8 cellular contexts compared by ENCODE assay signal in the genomic region with DNA sequence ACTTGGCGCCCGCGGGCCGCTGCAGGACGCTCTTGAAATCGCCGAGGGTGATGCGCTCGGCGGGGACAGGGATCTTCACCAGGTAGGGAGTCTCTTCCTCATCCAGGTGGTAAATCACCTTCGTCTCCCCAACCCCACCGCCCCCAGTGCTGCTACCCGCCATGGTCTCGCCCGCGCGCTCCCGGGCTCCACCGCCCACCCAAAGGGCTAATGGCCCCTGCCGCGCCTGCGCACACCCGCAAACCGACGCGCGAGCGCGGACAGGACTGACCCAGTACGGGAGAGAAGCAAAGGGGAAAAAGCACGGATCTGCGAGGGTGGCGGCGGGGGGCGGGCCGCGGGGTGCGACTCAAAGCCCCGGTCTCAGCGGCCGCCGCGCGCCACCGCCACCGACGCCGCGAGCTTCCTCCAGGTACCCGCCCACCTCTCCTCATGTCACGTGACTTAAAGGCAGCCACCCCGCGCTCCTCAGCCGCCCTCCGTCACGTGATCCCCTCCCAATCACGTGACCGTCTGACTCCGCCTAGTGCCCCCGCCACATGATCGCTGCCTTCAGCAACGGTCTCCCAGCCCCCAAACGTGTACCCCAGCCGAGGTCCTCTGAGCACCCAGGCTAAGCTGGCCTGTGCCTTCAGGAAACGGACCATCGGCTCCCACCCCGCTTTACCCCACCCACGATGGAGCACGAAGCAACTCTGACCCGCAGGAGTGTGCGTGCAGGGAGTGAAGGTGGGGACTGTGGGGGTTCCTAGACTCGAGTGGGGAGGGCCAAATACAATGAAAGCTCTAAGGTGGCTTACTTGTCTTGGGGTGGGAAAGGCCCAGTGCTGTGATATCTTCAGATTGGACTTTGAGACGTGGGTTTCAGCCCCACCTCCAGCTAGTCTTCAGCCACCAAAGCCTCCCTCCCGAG. TPM values are rescaled to one million over a fixed set of nuclear protein-coding genes. Genes with fewer than 3 reads are reported as not detected.
A peak's percentile ranks its signal among the peaks of the same experiment; 100 is the strongest.
DNase-seq lines count a peak whose midpoint lies in the region; ATAC-seq, FAIRE-seq and TF ChIP-seq lines count a peak whose summit lies in the region.

DVL2 (minus strand) TSS at position 418 of the 913 bp plus-strand sequence; CDS start at position 163, 255 bp downstream.

- peaks cover 10 to 23% of the 10 kb centered on the region in 2 donors for H3K36me3 ChIP-seq in kidney (ENCODE audit: control insufficient read depth in 1 of 2, insufficient read depth in 2 of 2, low read length in 2 of 2)

- H3K4me3 ChIP-seq in AG04449 (ENCODE audit: low read depth, low read length) (peak within 1 kb of the TSS; percentile 84), kidney (ENCODE audit: low read length in 2 of 2) (peak within 1 kb of the TSS; percentile 95 to 97)

- POLR2A ChIA-PET in AG04449 (lab: Yijun Ruan, JAX), result interaction anchor here (1.0 to 5.2 kb wide), 3 partner anchors 8 to 19 kb away, joined by 3 to 82 read pairs (median 3); partner anchors contain the start of genes ACADVL, DLG4 and GABARAP

- H3K4me1 ChIP-seq in kidney (ENCODE audit: control insufficient read depth in 1 of 2, insufficient read depth in 1 of 2, low read depth in 1 of 2, low read length in 2 of 2), result peaks cover 6 to 23% of the 10 kb centered on the region in 2 donors

- H3K9me3 ChIP-seq in kidney (ENCODE audit: control insufficient read depth in 1 of 2, low read length in 2 of 2), result no peaks in the 10 kb centered on the region

- intact Hi-C loops in kidney (cut with DNase I), result no loop called here

- CTCF ChIA-PET in AG04449 (lab: Yijun Ruan, JAX), result interaction anchor here (0.7 kb wide), 1 partner anchor 14 kb away, joined by 5 read pairs; no protein-coding TSS in a partner anchor

- ATAC-seq in GM18909 (IDR thresholded peaks at IDR 0.05; ENCODE audit: poor library complexity, unreplicated experiment) (peak; percentile 60), HG03196 (IDR thresholded peaks at IDR 0.05; ENCODE audit: unreplicated experiment) (peak; percentile 43)

- DNase-seq in AG04449 (ENCODE audit: low read depth, low spot score), result no peak
- DNase-seq in NCI-H460 (ENCODE audit: extremely low read depth, low read depth), result peak; percentile 91
- peak; percentile 91 to 96 for DNase-seq in activated CD4-positive, alpha-beta T cell treated with anti-CD3 and anti-CD28 coated beads for 24 hours (ENCODE audit: low read depth in 2 of 2)
- peak; percentile 73 to 92 for DNase-seq in cerebellar nuclear complex (lab: John Stamatoyannopoulos, UW)
- peak; percentile 99 for DNase-seq in kidney
- peak; percentile 88 to 89 for DNase-seq in stimulated activated CD4-positive, alpha-beta T cell treated with anti-CD3 and anti-CD28 coated beads, Interleukin-15, amount 100 ng/mL, for 1 hour (ENCODE audit: low read depth in 1 of 2, low spot score in 1 of 2)

- TF ChIP-seq CTCF in AG04449 (IDR thresholded peaks at IDR 0.05; ENCODE audit: insufficient read depth, low read length, missing control alignments) (no peak), kidney (IDR thresholded peaks at IDR 0.05; ENCODE audit: borderline replicate concordance, extremely low read depth, insufficient read depth) (peak; percentile 2)

- peak within 1 kb of the TSS; percentile 97 to 98 for H3K27ac ChIP-seq in kidney (ENCODE audit: low read depth in 2 of 2, low read length in 2 of 2)

- FAIRE-seq in kidney (lab: Jason Lieb, UNC), result no peak

- peak within 1 kb of the TSS; percentile 71 to 99 for H3K9ac ChIP-seq in kidney (ENCODE audit: low read length in 2 of 2)

RNA-seq across cellular contexts. Expression of gene DVL2, which starts in this region (rescaled TPM):
- total RNA-seq in NCI-H460 (2014; rRNA removed; shearing (Covaris generic)), result 49.5 and 54.9 TPM in 2 replicates
- 87.1 and 94.0 TPM in 2 replicates for polyA plus RNA-seq in NCI-H460 (2014; cell fraction: nucleus; rRNA removed)
- total RNA-seq in kidney, result 35.8 TPM
- polyA plus RNA-seq in kidney (ENCODE audit: insufficient read depth, low read depth, low replicate concordance), result 18.0 TPM
